ENCODE assay signal across 20 cellular contexts in the genomic region with DNA sequence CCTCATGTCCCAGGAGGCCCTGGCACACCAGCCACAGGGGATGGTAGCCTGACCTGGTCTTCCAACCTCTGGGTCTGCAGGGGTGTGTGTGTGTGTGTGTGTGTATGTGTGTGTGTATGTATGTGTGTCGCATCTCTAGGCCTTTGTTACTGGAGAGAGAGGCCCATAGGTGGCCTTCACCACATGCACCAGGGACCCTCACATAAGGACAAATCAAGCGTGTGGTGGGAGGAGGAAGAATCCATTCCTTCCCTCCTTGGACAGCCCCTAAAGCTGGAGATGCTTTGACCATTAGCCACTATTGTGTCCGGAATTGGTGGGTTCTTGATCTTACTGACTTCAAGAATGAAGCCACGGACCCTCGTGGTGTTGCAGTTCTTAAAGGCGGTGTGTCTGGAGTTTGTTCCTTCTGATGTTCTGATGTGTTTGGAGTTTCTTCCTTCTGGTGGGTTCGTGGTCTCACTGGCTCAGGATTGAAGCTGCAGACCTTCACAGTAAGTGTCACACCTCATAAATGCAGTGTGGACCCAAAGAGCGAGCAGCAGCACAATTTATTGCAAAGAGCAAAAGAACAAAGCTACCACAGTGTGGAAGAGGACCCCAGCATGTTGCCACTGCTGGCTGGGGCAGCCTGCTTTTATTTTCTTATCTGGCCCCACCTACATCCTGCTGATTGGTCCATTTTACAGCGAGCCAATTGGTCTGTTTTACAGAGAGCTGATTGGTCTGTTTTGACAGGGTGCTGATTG.
DNase-seq lines count a peak whose midpoint lies in the region; ATAC-seq lines count a peak whose summit lies in the region.
"Had no signal": no experiment of that assay in that cellular context is flagged by ENCODE, and none has a peak within 500 bp of the region (broad histone marks: within the 10 kb centered on the region; RNA-seq: fewer than 3 reads in every experiment).

No MANE protein-coding gene starts in this region.

- no peak overlapping the region for H4K8ac ChIP-seq in neuronal stem cell (ENCODE audit: low read depth, low read length)

- H3K4me2 ChIP-seq in neuronal stem cell (ENCODE audit: insufficient read depth, low read length, poor library complexity, severe bottlenecking), result no peak overlapping the region
- H3K4me2 ChIP-seq: A549 had no signal

- H3K4ac ChIP-seq in neuronal stem cell (ENCODE audit: low read length), result no peak overlapping the region

- H3K23ac ChIP-seq in neuronal stem cell (ENCODE audit: low read depth, low read length, poor library complexity), result no peak overlapping the region

- no peaks in the 10 kb centered on the region for H3K9me3 Mint-ChIP-seq in stimulated activated naive CD8-positive, alpha-beta T cell treated with anti-CD3 and anti-CD28 coated beads, Interleukin-15, amount 100 ng/mL, for 72 hours
- H3K9me3 Mint-ChIP-seq: CD4-positive, alpha-beta T cell; CD8-positive, alpha-beta T cell had no signal

- H3K27me3 Mint-ChIP-seq in stimulated activated naive CD8-positive, alpha-beta T cell treated with anti-CD3 and anti-CD28 coated beads, Interleukin-15, amount 100 ng/mL, for 72 hours, result no peaks in the 10 kb centered on the region
- H3K27me3 Mint-ChIP-seq: B cell had no signal

- DNase-seq in stimulated activated naive CD8-positive, alpha-beta T cell treated with anti-CD3 and anti-CD28 coated beads, Interleukin-15, amount 100 ng/mL, for 72 hours, result no peak
- DNase-seq in stimulated activated naive CD8-positive, alpha-beta T cell treated with anti-CD3 and anti-CD28 coated beads, Interleukin-15, Interleukin-2, amounts not matched to agents 100 U/mL and 50 U/mL, for 24 hours, result no peak
- DNase-seq in neuronal stem cell (ENCODE audit: low spot score) (no peak), COR-L47 (lab: John Stamatoyannopoulos, UW) (no peak), mesenteric fat pad (ENCODE audit: low spot score) (no peak)
- DNase-seq: AML-193; CD4-positive, alpha-beta T cell; CD8-positive, alpha-beta T cell; DMS 273 treated with DMSO at 0.1 percent for 48 hours; DMS153; DMS53; DND-41; EL; GDM1 had no signal

- no peak overlapping the region for H3K4me3 ChIP-seq in neuronal stem cell (ENCODE audit: low read length in 2 of 2)
- H3K4me3 ChIP-seq: A549; BLaER1 treated with 17β-estradiol and CSF1 and Interleukin-3, amounts not matched to agents 10 nM and 100 nM; GM12878 had no signal

- H3K36me3 ChIP-seq in neuronal stem cell (replicated peaks in 1 of 2; ENCODE audit: control insufficient read depth in 2 of 2, insufficient read depth in 2 of 2, low read length in 2 of 2), result no peaks in the 10 kb centered on the region
- H3K36me3 ChIP-seq: BLaER1 treated with 17β-estradiol and CSF1 and Interleukin-3, amounts not matched to agents 10 nM and 100 nM had no signal

- H3K79me1 ChIP-seq in neuronal stem cell (ENCODE audit: low read depth, low read length), result no peaks in the 10 kb centered on the region

- no peak overlapping the region for H3K4me3 Mint-ChIP-seq in stimulated activated naive CD8-positive, alpha-beta T cell treated with anti-CD3 and anti-CD28 coated beads, Interleukin-15, amount 100 ng/mL, for 72 hours
- H3K4me3 Mint-ChIP-seq: B cell; CD4-positive, alpha-beta T cell; CD8-positive, alpha-beta T cell had no signal

- H2BK5ac ChIP-seq in neuronal stem cell (ENCODE audit: low read length), result no peak overlapping the region

- H3K9ac ChIP-seq in neuronal stem cell (ENCODE audit: low read depth, low read length, poor library complexity), result peak overlapping the region; percentile 14
- H3K9ac ChIP-seq: BLaER1 treated with 17β-estradiol and CSF1 and Interleukin-3, amounts not matched to agents 10 nM and 100 nM had no signal

- H4K91ac ChIP-seq in neuronal stem cell (ENCODE audit: low read depth, low read length, poor library complexity), result no peak overlapping the region

- H3K4me1 ChIP-seq in neuronal stem cell (ENCODE audit: control insufficient read depth in 2 of 2, insufficient read depth in 1 of 2, low read depth in 1 of 2, low read length in 2 of 2), result peaks cover 0 to 4% of the 10 kb centered on the region in 2 donors
- H3K4me1 ChIP-seq: A549 had no signal

- no peaks in the 10 kb centered on the region for H3K4me1 Mint-ChIP-seq in stimulated activated naive CD8-positive, alpha-beta T cell treated with anti-CD3 and anti-CD28 coated beads, Interleukin-15, amount 100 ng/mL, for 72 hours
- H3K4me1 Mint-ChIP-seq: B cell had no signal

- ATAC-seq in stimulated activated naive CD8-positive, alpha-beta T cell treated with anti-CD3 and anti-CD28 coated beads, Interleukin-15, amount 100 ng/mL, for 72 hours, result peak; percentile 32
- ATAC-seq in stimulated activated naive CD8-positive, alpha-beta T cell treated with anti-CD3 and anti-CD28 coated beads, Interleukin-15, Interleukin-2, amounts not matched to agents 100 U/mL and 50 U/mL, for 24 hours, result no peak
- ATAC-seq: A549; CD8-positive, alpha-beta T cell; GM12878 had no signal

- no peak overlapping the region for H3K27ac Mint-ChIP-seq in stimulated activated naive CD8-positive, alpha-beta T cell treated with anti-CD3 and anti-CD28 coated beads, Interleukin-15, amount 100 ng/mL, for 72 hours
- H3K27ac Mint-ChIP-seq: B cell; CD4-positive, alpha-beta T cell; CD8-positive, alpha-beta T cell had no signal

- H2BK15ac ChIP-seq in neuronal stem cell (ENCODE audit: low read length), result peak overlapping the region; percentile 26

- no CpG with 5 or more reads among the region's 9 CpGs for WGBS in neuronal stem cell (ENCODE audit: extremely low coverage in 2 of 2, insufficient read length in 2 of 2, insufficient replicate concordance in 1 of 2), 2 donors

- H3K18ac ChIP-seq in neuronal stem cell (ENCODE audit: low read length), result peak overlapping the region; percentile 59

- peaks cover 0 to 1% (median 0%) of the 10 kb centered on the region in 3 experiments for H3K27me3 ChIP-seq in neuronal stem cell (ENCODE audit: control insufficient read depth in 3 of 3, insufficient read depth in 3 of 3, low read depth in 1 of 3, low read length in 3 of 3)
- H3K27me3 ChIP-seq: BLaER1 treated with 17β-estradiol and CSF1 and Interleukin-3, amounts not matched to agents 10 nM and 100 nM had no signal

- H3K27ac ChIP-seq in neuronal stem cell (replicated peaks; ENCODE audit: low read length), result no peak overlapping the region
- H3K27ac ChIP-seq: 22Rv1; A549; BLaER1 treated with 17β-estradiol and CSF1 and Interleukin-3, amounts not matched to agents 10 nM and 100 nM; C4-2B had no signal

- no peak overlapping the region for H2AK5ac ChIP-seq in neuronal stem cell (ENCODE audit: low read depth, low read length)

- H3K14ac ChIP-seq in neuronal stem cell (ENCODE audit: low read length), result no peak overlapping the region

- H2BK12ac ChIP-seq in neuronal stem cell (ENCODE audit: low read length), result no peak overlapping the region

- H3K9me3 ChIP-seq in neuronal stem cell (replicated peaks in 1 of 2; ENCODE audit: control insufficient read depth in 2 of 2, insufficient read depth in 1 of 2, low read depth in 1 of 2, low read length in 2 of 2), result peaks cover 0 to 2% of the 10 kb centered on the region in 2 donors
- H3K9me3 ChIP-seq: A549 had no signal

- no peak overlapping the region for H2BK120ac ChIP-seq in neuronal stem cell (ENCODE audit: low read depth, low read length)

- H2AFZ ChIP-seq in neuronal stem cell (ENCODE audit: low read length), result no peak overlapping the region
